8 cellular contexts compared by ENCODE assay signal in genomic region chr1:247848346-247848745, GRCh38. TPM values are rescaled to one million over a fixed set of nuclear protein-coding genes. Genes with fewer than 3 reads are reported as not detected.
"Had no signal": no experiment of that assay in that cellular context is flagged by ENCODE, and none has a peak within 500 bp of the region (broad histone marks: within the 10 kb centered on the region; RNA-seq: fewer than 3 reads in every experiment).

No MANE protein-coding gene starts in this region.

- H3K4me3 ChIP-seq: GM12878 had no signal

- FAIRE-seq: G401.6, GM12878, GM12891, GM12892, GM18507, GM19239 had no signal

- DNase-seq: GDM1, GF-D8 had no signal

- ATAC-seq: GM12878 had no signal

RNA-seq across cellular contexts. Expression of gene OR11L1, which starts 6.7 kb away (rescaled TPM):
- total RNA-seq: GM12878 had no signal
- polyA plus RNA-seq: GM12878 had no signal

RNA-seq across cellular contexts. Expression of gene TRIM58, which starts 8.6 kb away (rescaled TPM):
- total RNA-seq: GM12878 had no signal
- polyA plus RNA-seq: GM12878 had no signal

RNA-seq across cellular contexts. Expression of gene OR14A16, which starts 24.4 kb away (rescaled TPM):
- total RNA-seq: GM12878 had no signal
- polyA plus RNA-seq: GM12878 had no signal

RNA-seq across cellular contexts. Expression of gene OR2W3, which starts 47.0 kb away (rescaled TPM):
- total RNA-seq: GM12878 had no signal
- polyA plus RNA-seq: GM12878 had no signal
